Comparison of ENCODE assay signal across 25 cellular contexts in genomic region chr2:233094614-233095013, GRCh38. TPM values are rescaled to one million over a fixed set of nuclear protein-coding genes. Genes with fewer than 3 reads are reported as not detected.
DNase-seq lines count a peak whose midpoint lies in the region; ATAC-seq lines count a peak whose summit lies in the region.
"Had no signal": no experiment of that assay in that cellular context is flagged by ENCODE, and none has a peak within 500 bp of the region (broad histone marks: within the 10 kb centered on the region; RNA-seq: fewer than 3 reads in every experiment).

No MANE protein-coding gene starts in this region.

- no peaks in the 10 kb centered on the region for H3K9me3 ChIP-seq in T-helper 17 cell (ENCODE audit: control insufficient read depth, low read length, poor library complexity, severe bottlenecking)
- H3K9me3 ChIP-seq: ascending aorta, left lung, psoas muscle, testis, uterus had no signal

- H3K9me3 Mint-ChIP-seq in activated naive CD4-positive, alpha-beta T cell treated with anti-CD3 and anti-CD28 coated beads, Interleukin-2, amount 50 U/mL, for 24 hours: no peaks in the 10 kb centered on the region
- no peaks in the 10 kb centered on the region for H3K9me3 Mint-ChIP-seq in memory B cell
- no peaks in the 10 kb centered on the region for H3K9me3 Mint-ChIP-seq in stimulated activated naive B cell treated with anti-CD40 and anti-IgM and Interleukin-4, amounts not matched to agents 10 μg/mL and 1 μg/mL and 100 μg/mL, for 72 hours
- H3K9me3 Mint-ChIP-seq: activated naive CD4-positive, alpha-beta T cell treated with anti-CD3 and anti-CD28 coated beads, Interleukin-2, amount 10 ng/mL, durations not matched to agents 7 days and 5 days; activated T-cell treated with anti-CD3 and anti-CD28 coated beads, Interleukin-2, amount 50 U/mL, for 4 hours; neural crest cell had no signal

- no peaks in the 10 kb centered on the region for H3K27me3 Mint-ChIP-seq in activated naive CD4-positive, alpha-beta T cell treated with anti-CD3 and anti-CD28 coated beads, Interleukin-2, amount 50 U/mL, for 24 hours
- H3K27me3 Mint-ChIP-seq in T-helper 17 cell (no peaks in the 10 kb centered on the region), memory B cell (no peaks in the 10 kb centered on the region)
- no peaks in the 10 kb centered on the region for H3K27me3 Mint-ChIP-seq in stimulated activated naive B cell treated with anti-CD40 and anti-IgM and Interleukin-4, amounts not matched to agents 10 μg/mL and 1 μg/mL and 100 μg/mL, for 72 hours
- H3K27me3 Mint-ChIP-seq: activated naive CD4-positive, alpha-beta T cell treated with anti-CD3 and anti-CD28 coated beads, Interleukin-2, amount 10 ng/mL, durations not matched to agents 7 days and 5 days had no signal

- DNase-seq in activated naive CD4-positive, alpha-beta T cell treated with anti-CD3 and anti-CD28 coated beads, Interleukin-2, amount 50 U/mL, for 16 hours: no peak
- DNase-seq in T-helper 17 cell (no peak), memory B cell (ENCODE audit: low spot score in 2 of 2) (no peak), LoVo (ENCODE audit: low spot score) (no peak), NCI-H510A (lab: John Stamatoyannopoulos, UW) (no peak), DMS153 (lab: John Stamatoyannopoulos, UW) (no peak)
- no peak for DNase-seq in stimulated activated naive B cell treated with anti-CD40 and anti-IgM and Interleukin-4, amounts not matched to agents 10 μg/mL and 1 μg/mL and 100 μg/mL, for 72 hours
- DNase-seq: activated CD4-positive, alpha-beta T cell treated with anti-CD3 and anti-CD28 coated beads, Interleukin-2, amount 50 U/mL, for 48 hours; activated CD4-positive, CD25-positive, alpha-beta regulatory T cell; activated naive CD4-positive, alpha-beta T cell treated with anti-CD3 and anti-CD28 coated beads, Interleukin-2, amount 10 ng/mL, durations not matched to agents 7 days and 5 days; activated T-cell treated with anti-CD3 and anti-CD28 coated beads, Interleukin-2, amount 50 U/mL, for 4 hours; DMS79 treated with DMSO at 0.1 percent for 48 hours; foreskin fibroblast; left lung; midbrain; NCI-H2029 treated with DMSO at 0.1 percent for 48 hours; NCI-H446 treated with DMSO at 0.1 percent for 48 hours; psoas muscle; T-helper 9 cell; testis; uterus had no signal

- H3K4me1 Mint-ChIP-seq in activated naive CD4-positive, alpha-beta T cell treated with anti-CD3 and anti-CD28 coated beads, Interleukin-2, amount 50 U/mL, for 24 hours: peaks cover 79% of the 10 kb centered on the region
- peaks cover 51% of the 10 kb centered on the region for H3K4me1 Mint-ChIP-seq in T-helper 17 cell
- H3K4me1 Mint-ChIP-seq in memory B cell: peaks cover 62% of the 10 kb centered on the region
- H3K4me1 Mint-ChIP-seq in stimulated activated naive B cell treated with anti-CD40 and anti-IgM and Interleukin-4, amounts not matched to agents 10 μg/mL and 1 μg/mL and 100 μg/mL, for 72 hours: peaks cover 54 to 93% of the 10 kb centered on the region in 2 donors
- H3K4me1 Mint-ChIP-seq: neural crest cell had no signal

- H3K36me3 Mint-ChIP-seq in activated naive CD4-positive, alpha-beta T cell treated with anti-CD3 and anti-CD28 coated beads, Interleukin-2, amount 50 U/mL, for 24 hours: peaks cover 9% of the 10 kb centered on the region
- H3K36me3 Mint-ChIP-seq in T-helper 17 cell (ENCODE audit: low read depth) (no peaks in the 10 kb centered on the region), memory B cell (peaks cover 36% of the 10 kb centered on the region)
- peaks cover 71 to 84% of the 10 kb centered on the region in 2 donors for H3K36me3 Mint-ChIP-seq in stimulated activated naive B cell treated with anti-CD40 and anti-IgM and Interleukin-4, amounts not matched to agents 10 μg/mL and 1 μg/mL and 100 μg/mL, for 72 hours

- ATAC-seq in T-helper 17 cell: no peak
- no peak for ATAC-seq in memory B cell (ENCODE audit: low read depth)
- no peak for ATAC-seq in stimulated activated naive B cell treated with anti-CD40 and anti-IgM and Interleukin-4, amounts not matched to agents 10 μg/mL and 1 μg/mL and 100 μg/mL, for 72 hours (replicated peaks)
- ATAC-seq: activated T-cell treated with anti-CD3 and anti-CD28 coated beads, Interleukin-2, amount 50 U/mL, for 4 hours; GM12878; left lung; psoas muscle had no signal

- H3K27ac Mint-ChIP-seq in activated naive CD4-positive, alpha-beta T cell treated with anti-CD3 and anti-CD28 coated beads, Interleukin-2, amount 50 U/mL, for 24 hours: peak overlapping the region; percentile 37
- H3K27ac Mint-ChIP-seq in T-helper 17 cell (peak overlapping the region; percentile 43), memory B cell (peak overlapping the region; percentile 95)
- peak overlapping the region; percentile 87 for H3K27ac Mint-ChIP-seq in stimulated activated naive B cell treated with anti-CD40 and anti-IgM and Interleukin-4, amounts not matched to agents 10 μg/mL and 1 μg/mL and 100 μg/mL, for 72 hours
- H3K27ac Mint-ChIP-seq: activated naive CD4-positive, alpha-beta T cell treated with anti-CD3 and anti-CD28 coated beads, Interleukin-2, amount 10 ng/mL, durations not matched to agents 7 days and 5 days had no signal

- H3K4me3 Mint-ChIP-seq in activated naive CD4-positive, alpha-beta T cell treated with anti-CD3 and anti-CD28 coated beads, Interleukin-2, amount 50 U/mL, for 24 hours: no peak overlapping the region
- H3K4me3 Mint-ChIP-seq in T-helper 17 cell (no peak overlapping the region), memory B cell (no peak overlapping the region)
- peak overlapping the region; percentile 13 to 37 for H3K4me3 Mint-ChIP-seq in stimulated activated naive B cell treated with anti-CD40 and anti-IgM and Interleukin-4, amounts not matched to agents 10 μg/mL and 1 μg/mL and 100 μg/mL, for 72 hours
- H3K4me3 Mint-ChIP-seq: activated naive CD4-positive, alpha-beta T cell treated with anti-CD3 and anti-CD28 coated beads, Interleukin-2, amount 10 ng/mL, durations not matched to agents 7 days and 5 days; activated T-cell treated with anti-CD3 and anti-CD28 coated beads, Interleukin-2, amount 50 U/mL, for 4 hours; neural crest cell had no signal

RNA-seq across cellular contexts. Expression of gene INPP5D, which starts 34.5 kb away (rescaled TPM):
- total RNA-seq in T-helper 17 cell: 100 to 1,000 TPM; 163 to 184 TPM

Comparison
In these comparisons a context has a peak if more than half of its experiments do, and no peak if none do; other contexts are left out.
1. H3K27ac Mint-ChIP-seq: peak in every context shown above with its lines; median percentile 95 in memory B cell; 87 in stimulated activated naive B cell treated with anti-CD40 and anti-IgM and Interleukin-4, amounts not matched to agents 10 μg/mL and 1 μg/mL and 100 μg/mL, for 72 hours; 43 in T-helper 17 cell; 37 in activated naive CD4-positive, alpha-beta T cell treated with anti-CD3 and anti-CD28 coated beads, Interleukin-2, amount 50 U/mL, for 24 hours.
2. H3K4me3 Mint-ChIP-seq: peak in stimulated activated naive B cell treated with anti-CD40 and anti-IgM and Interleukin-4, amounts not matched to agents 10 μg/mL and 1 μg/mL and 100 μg/mL, for 72 hours (2 of 2); none in activated naive CD4-positive, alpha-beta T cell treated with anti-CD3 and anti-CD28 coated beads, Interleukin-2, amount 50 U/mL, for 24 hours (single experiment), T-helper 17 cell (single experiment) and memory B cell (single experiment).